ENCODE assay signal across 1 cellular context in the genomic region with DNA sequence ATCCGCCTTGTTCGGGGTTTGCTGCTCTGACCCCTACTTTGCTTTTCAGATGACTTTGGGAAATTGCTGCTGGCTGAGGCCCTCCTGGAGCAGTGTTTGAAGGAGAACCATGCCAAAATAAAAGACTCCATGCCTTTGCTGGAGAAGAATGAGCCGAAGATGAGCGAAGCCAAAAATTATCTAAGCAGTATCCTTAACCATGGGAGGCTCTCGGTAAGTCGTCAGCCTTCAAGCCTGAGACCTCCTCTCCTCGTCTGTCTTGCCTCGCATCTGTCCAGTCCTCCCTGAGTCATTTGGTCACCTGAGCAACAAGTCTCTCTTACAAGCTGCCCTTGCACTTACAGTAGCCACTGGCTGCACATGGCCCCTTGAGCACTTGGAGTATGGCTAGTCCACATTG.
TF ChIP-seq lines count a peak whose summit lies in the region.

No MANE protein-coding gene starts in this region.

TF ChIP-seq in GM23338, 12 proteins besides CTCF, POLR2A, EP300 and RAD21 (continued from another document):
- TF ChIP-seq EZH2 (IDR thresholded peaks at IDR 0.05; ENCODE audit: low read depth, unreplicated experiment) (no peak), EZH2phosphoT487 (IDR thresholded peaks at IDR 0.05; ENCODE audit: unreplicated experiment) (no peak)
